Comparison of ENCODE assay signal across 8 cellular contexts in the genomic region with DNA sequence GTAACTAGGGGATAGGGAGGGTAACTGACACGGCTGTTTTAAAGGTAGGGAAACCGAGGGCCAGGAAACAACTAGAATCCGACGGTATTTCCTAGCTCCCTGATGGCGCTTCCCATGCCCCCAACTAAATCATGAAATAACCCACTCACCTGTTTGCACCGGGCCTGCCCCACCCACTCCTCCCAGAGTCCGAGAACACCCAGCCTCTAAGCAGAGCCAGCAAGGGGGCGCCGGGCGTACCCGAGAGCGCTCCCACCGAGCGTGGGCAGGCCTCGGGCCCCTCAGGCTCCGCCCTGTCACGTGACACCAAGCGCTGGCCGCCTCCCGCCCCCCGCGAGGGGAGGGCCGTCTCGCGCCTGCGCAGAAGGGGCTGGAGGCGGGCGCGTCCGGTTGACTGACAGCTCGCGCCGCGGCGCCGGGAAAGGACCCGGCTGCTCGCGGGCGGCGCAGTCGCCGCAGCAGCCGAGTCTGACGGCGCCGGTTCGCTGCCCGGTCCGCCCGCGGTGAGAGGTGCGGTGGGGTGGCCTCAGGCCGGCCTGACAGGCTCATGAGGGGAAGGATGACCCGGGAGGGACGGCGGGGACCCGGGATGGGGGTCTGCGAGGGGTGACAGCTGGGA. TPM values are rescaled to one million over a fixed set of nuclear protein-coding genes. Genes with fewer than 3 reads are reported as not detected.
DNase-seq lines count a peak whose midpoint lies in the region; ATAC-seq, FAIRE-seq and TF ChIP-seq lines count a peak whose summit lies in the region.

KIAA0513 (plus strand) TSS at position 447 of the 619 bp plus-strand sequence. CDS start 39,277 bp downstream, outside the sequence.

- ATAC-seq in GM21360 (IDR thresholded peaks at IDR 0.05; ENCODE audit: unreplicated experiment): peak; percentile 85

- FAIRE-seq in HTR-8/SVneo (lab: Jason Lieb, UNC): peak; percentile 94

- peaks cover 4% of the 10 kb centered on the region for H3K36me3 Mint-ChIP-seq in endothelial cell (ENCODE audit: low read depth, unreplicated experiment)

- no peaks in the 10 kb centered on the region for H3K9me3 Mint-ChIP-seq in endothelial cell (ENCODE audit: unreplicated experiment)

- no peak for TF ChIP-seq CTCF in endothelial cell (IDR thresholded peaks at IDR 0.05; ENCODE audit: unreplicated experiment)

- peak within 1 kb of the TSS; percentile 78 for H3K27ac Mint-ChIP-seq in endothelial cell (ENCODE audit: unreplicated experiment)

- peak; percentile 91 for DNase-seq in Caki2 (ENCODE audit: low read depth)
- peak; percentile 93 for DNase-seq in HTR-8/SVneo (ENCODE audit: insufficient read length, low spot score)
- DNase-seq in NOMO-1 treated with dmso at 0.1 percent for 144 hours (lab: John Stamatoyannopoulos, UW; ENCODE audit: unreplicated experiment): peak; percentile 83
- DNase-seq in activated CD8-positive, alpha-beta memory T cell treated with anti-CD3 and anti-CD28 coated beads, Interleukin-2, amount 50 U/mL, for 4 hours: peak; percentile 97
- DNase-seq in endothelial cell (ENCODE audit: low spot score): peak; percentile 99
- peak; percentile 92 for DNase-seq in middle frontal gyrus (ENCODE audit: extremely low spot score, low spot score)
- peak; percentile 93 for DNase-seq in stimulated activated CD8-positive, alpha-beta memory T cell treated with anti-CD3 and anti-CD28 coated beads, Interleukin-2, amount 100 ng/mL, for 1 hour (ENCODE audit: low read depth in 2 of 2)

- peak within 1 kb of the TSS; percentile 94 for H3K4me3 Mint-ChIP-seq in endothelial cell (ENCODE audit: unreplicated experiment)

- in situ Hi-C loops in Caki2 (cut with HindIII; ENCODE audit: low pct_unique_long_range_greater_than_20kb, low sequenced_read_pairs): no loop called here

- peaks cover 2% of the 10 kb centered on the region for H3K27me3 Mint-ChIP-seq in endothelial cell (ENCODE audit: unreplicated experiment)

- H3K4me1 Mint-ChIP-seq in endothelial cell (ENCODE audit: unreplicated experiment): peaks cover 18% of the 10 kb centered on the region

RNA-seq across cellular contexts. Expression of gene KIAA0513, which starts in this region (rescaled TPM):
- total RNA-seq in Caki2 (2014; rRNA removed; shearing (Covaris generic); ENCODE audit: low replicate concordance): 1.0 and 1.7 TPM in 2 replicates
- 5.5 TPM for total RNA-seq in endothelial cell (ENCODE audit: unreplicated experiment)

Comparison
In these comparisons a context has a peak if more than half of its experiments do, and no peak if none do; other contexts are left out.
1. Peak in every context shown above with its lines: DNase-seq and ATAC-seq.